15 cellular contexts compared by ENCODE assay signal in the genomic region with DNA sequence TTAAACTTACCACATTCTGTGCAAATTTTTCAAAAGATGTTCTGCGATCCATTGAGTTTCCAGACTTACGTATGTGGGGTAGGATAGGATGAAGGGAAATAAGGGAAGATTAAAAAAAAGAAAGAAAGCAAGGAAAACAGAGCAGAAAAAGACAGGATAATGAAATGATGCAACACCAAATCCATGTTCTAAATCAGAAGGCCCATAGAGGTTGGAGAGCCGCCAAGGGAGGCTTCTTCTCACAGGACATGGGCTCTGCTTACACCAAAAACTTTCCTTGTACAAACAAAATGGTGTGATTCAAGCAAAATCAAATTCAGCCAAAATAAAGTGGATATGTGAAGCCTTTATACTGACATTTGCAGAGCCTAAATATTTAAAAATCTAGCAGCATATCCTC.
A peak's percentile ranks its signal among the peaks of the same experiment; 100 is the strongest.
DNase-seq lines count a peak whose midpoint lies in the region; ATAC-seq, FAIRE-seq and TF ChIP-seq lines count a peak whose summit lies in the region.
"Had no signal": no experiment of that assay in that cellular context is flagged by ENCODE, and none has a peak within 500 bp of the region (broad histone marks: within the 10 kb centered on the region; RNA-seq: fewer than 3 reads in every experiment).

No MANE protein-coding gene starts in this region.

- TF ChIP-seq CTCF in HepG2 (CRISPR knock-in tag; IDR thresholded peaks at IDR 0.05): no peak

- no peaks in the 10 kb centered on the region for H3K27me3 Mint-ChIP-seq in CD4-positive, alpha-beta memory T cell

- in situ Hi-C loops in HepG2 (cut with HindIII; ENCODE audit: extremely low pct_ligation_motif_present, low pct_unique_long_range_greater_than_20kb): no loop called here

- no peak for FAIRE-seq in HepG2 (lab: Jason Lieb, UNC)
- FAIRE-seq: H54 had no signal

- no peak overlapping the region for H3K27ac ChIP-seq in HepG2 (ENCODE audit: extremely low read length, insufficient read depth, low read length)
- no peak overlapping the region for H3K27ac ChIP-seq in CD4-positive, alpha-beta memory T cell (ENCODE audit: low read depth, low read length)

- TF ChIP-seq POLR2A in HepG2 (IDR thresholded peaks at IDR 0.05; ENCODE audit: insufficient read depth in 1 of 2, low read depth in 2 of 2, low read length in 2 of 2): no peak

- no peaks in the 10 kb centered on the region for H4K20me1 ChIP-seq in HepG2 (ENCODE audit: insufficient read depth, low read length)

- no peaks in the 10 kb centered on the region for H3K79me2 ChIP-seq in HepG2 (ENCODE audit: insufficient read depth, low read length)

- WGBS in HepG2 (ENCODE audit: low lambda C conversion rate): 3% methylated on average over 3 of the region's 3 CpGs

- no peak overlapping the region for H3K4me3 Mint-ChIP-seq in CD4-positive, alpha-beta memory T cell

- H3K9me3 ChIP-seq in MG63 (no peaks in the 10 kb centered on the region), HepG2 (ENCODE audit: low read length) (no peaks in the 10 kb centered on the region)
- H3K9me3 ChIP-seq in CD4-positive, alpha-beta memory T cell (ENCODE audit: control insufficient read depth in 1 of 2, low read length in 2 of 2): no peaks in the 10 kb centered on the region
- H3K9me3 ChIP-seq: SK-N-SH had no signal

- H3K27me3 ChIP-seq in MG63: no peaks in the 10 kb centered on the region
- H3K27me3 ChIP-seq in HepG2 (ENCODE audit: control insufficient read depth in 1 of 2, insufficient read depth in 2 of 2, low read length in 2 of 2): no peaks in the 10 kb centered on the region
- no peaks in the 10 kb centered on the region for H3K27me3 ChIP-seq in CD4-positive, alpha-beta memory T cell (ENCODE audit: insufficient read depth, low read length)

- no peak for TF ChIP-seq EP300 in HepG2 (IDR thresholded peaks at IDR 0.05; ENCODE audit: low read depth in 2 of 2, low read length in 2 of 2)
- TF ChIP-seq EP300 in HepG2 (CRISPR knock-in tag; IDR thresholded peaks at IDR 0.05; ENCODE audit: borderline replicate concordance): no peak

- no peaks in the 10 kb centered on the region for H3K36me3 Mint-ChIP-seq in CD4-positive, alpha-beta memory T cell

- H3K9me3 Mint-ChIP-seq in CD4-positive, alpha-beta memory T cell: peaks cover 0 to 4% (median 0%) of the 10 kb centered on the region in 8 donors

- CTCF ChIA-PET in HepG2 (lab: Yijun Ruan, JAX; ENCODE audit: low intra/inter-chr PET ratio, low total read pairs): no interaction called here
- CTCF ChIA-PET in CD4-positive, alpha-beta memory T cell (lab: Charles Lee; ENCODE audit: partially characterized antibody): no interaction called here

- no peak overlapping the region for H3K9ac ChIP-seq in HepG2 (ENCODE audit: insufficient read depth, low read depth, low read length)
- H3K9ac ChIP-seq: SK-N-SH had no signal

- no peak overlapping the region for H3K4me3 ChIP-seq in MG63
- no peak overlapping the region for H3K4me3 ChIP-seq in HepG2 (replicated peaks in 1 of 3; ENCODE audit: insufficient read depth in 1 of 3, low read depth in 2 of 3, low read length in 3 of 3)
- H3K4me3 ChIP-seq in CD4-positive, alpha-beta memory T cell (ENCODE audit: low read length in 2 of 2): no peak overlapping the region

- no peak overlapping the region for H2AFZ ChIP-seq in HepG2 (ENCODE audit: low read length)

- POLR2A ChIA-PET in HepG2 (lab: Yijun Ruan, JAX): no interaction called here
- POLR2A ChIA-PET in CD4-positive, alpha-beta memory T cell (lab: Charles Lee; ENCODE audit: partially characterized antibody): no interaction called here

- intact Hi-C loops in HepG2 (cut with micrococcal nuclease; ENCODE audit: unreplicated experiment): no loop called here
- intact Hi-C loops in CD4-positive, alpha-beta memory T cell (cut with micrococcal nuclease): no loop called here

- no peak for TF ChIP-seq RAD21 in HepG2 (CRISPR knock-in tag; IDR thresholded peaks at IDR 0.05)

- peak; percentile 79 for DNase-seq in EH (ENCODE audit: low read depth)
- DNase-seq in MG63: peak; percentile 66
- DNase-seq in dedifferentiated amniotic fluid mesenchymal stem cell (ENCODE audit: extremely low spot score): peak; percentile 31
- DNase-seq in iris pigment epithelial cell (ENCODE audit: low read depth): peak; percentile 61
- no peak for DNase-seq in HepG2 (ENCODE audit: low spot score)
- no peak for DNase-seq in CD4-positive, alpha-beta memory T cell
- DNase-seq in putamen (ENCODE audit: low spot score): no peak
- DNase-seq: Karpas-422; NCI-H1436; NCI-H2029 treated with DMSO at 0.1 percent for 48 hours; NCI-H524; NK-92 treated with Interleukin-12 subunit alpha and Interleukin-12 subunit beta, amount 100 ng/mL, for 24 hours; SK-N-SH had no signal

- no peaks in the 10 kb centered on the region for H3K4me1 ChIP-seq in HepG2 (ENCODE audit: insufficient read depth, low read length)
- H3K4me1 ChIP-seq in CD4-positive, alpha-beta memory T cell (ENCODE audit: insufficient read depth, low read length): no peaks in the 10 kb centered on the region

- no peak for ATAC-seq in HepG2
- no peak for ATAC-seq in HG02938 (IDR thresholded peaks at IDR 0.05; ENCODE audit: unreplicated experiment)

- no peak overlapping the region for H3K4me2 ChIP-seq in HepG2 (ENCODE audit: low read depth, low read length)
- H3K4me2 ChIP-seq: SK-N-SH had no signal

- no TSS peak for BruUV-seq in HepG2 (replicated peaks; lab: Mats Ljungman, UMichigan)

- H3K27ac Mint-ChIP-seq in CD4-positive, alpha-beta memory T cell: no peak overlapping the region

- H3K36me3 ChIP-seq in MG63 (no peaks in the 10 kb centered on the region), HepG2 (replicated peaks in 1 of 2; ENCODE audit: control insufficient read depth in 1 of 2, insufficient read depth in 2 of 2, low read length in 2 of 2) (no peaks in the 10 kb centered on the region)
- H3K36me3 ChIP-seq in CD4-positive, alpha-beta memory T cell (ENCODE audit: insufficient read depth, low read length): no peaks in the 10 kb centered on the region

- no peaks in the 10 kb centered on the region for H3K4me1 Mint-ChIP-seq in CD4-positive, alpha-beta memory T cell

TF ChIP-seq in HepG2, 621 proteins besides CTCF, POLR2A, EP300 and RAD21:
- TF ChIP-seq ZNF589 (CRISPR knock-in tag; conservative IDR thresholded peaks at IDR 0.05): no peak

Comparison
In these comparisons a context has a peak if more than half of its experiments do, and no peak if none do; other contexts are left out.
1. DNase-seq: peak in EH (single experiment), MG63 (single experiment), dedifferentiated amniotic fluid mesenchymal stem cell (single experiment) and iris pigment epithelial cell (single experiment); none in HepG2 (single experiment), CD4-positive, alpha-beta memory T cell (0 of 5) and putamen (single experiment).